27 cellular contexts compared by ENCODE assay signal in genomic region chr1:74847720-74848119, GRCh38.
DNase-seq lines count a peak whose midpoint lies in the region; ATAC-seq and TF ChIP-seq lines count a peak whose summit lies in the region.
"Had no signal": no experiment of that assay in that cellular context is flagged by ENCODE, and none has a peak within 500 bp of the region (broad histone marks: within the 10 kb centered on the region; RNA-seq: fewer than 3 reads in every experiment).

No MANE protein-coding gene starts in this region.

- no peaks in the 10 kb centered on the region for H3K36me3 ChIP-seq in MG63
- H3K36me3 ChIP-seq in fibroblast of lung (ENCODE audit: control insufficient read depth, insufficient read depth, low read length): no peaks in the 10 kb centered on the region
- H3K36me3 ChIP-seq: BE2C had no signal

- CTCF ChIA-PET in GM10248 (lab: Yijun Ruan, JAX): no interaction called here

- H4K20me1 ChIP-seq in fibroblast of lung (ENCODE audit: control insufficient read depth, extremely low read depth, insufficient read depth, low read length): no peaks in the 10 kb centered on the region

- TF ChIP-seq CTCF in fibroblast of lung (conservative IDR thresholded peaks at IDR 0.05 in 1 of 2, IDR thresholded peaks at IDR 0.05 in 1 of 2; ENCODE audit: low read depth in 1 of 2, low read length in 2 of 2): no peak
- TF ChIP-seq CTCF in GM10248 (IDR thresholded peaks at IDR 0.05; ENCODE audit: control extremely low read depth, extremely low read depth, low read depth, missing control alignments): no peak

- no peak overlapping the region for H3K4me2 ChIP-seq in fibroblast of lung (ENCODE audit: extremely low read depth, insufficient read depth, low read length)

- no peak for ATAC-seq in HG03139 (IDR thresholded peaks at IDR 0.05; ENCODE audit: unreplicated experiment)
- ATAC-seq: HCT116, HepG2, K562, Panc1 had no signal

- no peak overlapping the region for H2AFZ ChIP-seq in fibroblast of lung (ENCODE audit: low read length)

- DNase-seq in AG08396 (ENCODE audit: low spot score) (peak; percentile 17), MG63 (peak; percentile 20), astrocyte of the hippocampus (ENCODE audit: low read depth, low spot score) (peak; percentile 6), fibroblast of lung (ENCODE audit: low read depth in 2 of 2) (peak; percentile 10 to 18), GM10248 (ENCODE audit: extremely low spot score) (no peak), dermis blood vessel endothelial cell (no peak), NCI-H2081 (lab: John Stamatoyannopoulos, UW) (no peak)
- DNase-seq: BE2C; CD8-positive, alpha-beta memory T cell; DMS 273 treated with DMSO at 0.1 percent for 48 hours; DND-41; Kasumi-1; NCI-H1105 treated with DMSO at 0.1 percent for 48 hours; NCI-H146; NCI-H2029; NCI-H446 treated with DMSO at 0.1 percent for 48 hours; NCI-H526 treated with DMSO at 0.1 percent for 48 hours; SIG-M5; SW 1271 had no signal

- H3K79me2 ChIP-seq in fibroblast of lung (ENCODE audit: control insufficient read depth, insufficient read depth, low read length): no peaks in the 10 kb centered on the region

- H3K27ac ChIP-seq in fibroblast of lung (ENCODE audit: insufficient read depth, low read length): no peak overlapping the region
- H3K27ac ChIP-seq: 22Rv1, HL-60, SK-N-MC had no signal

- no peak overlapping the region for H3K9ac ChIP-seq in fibroblast of lung (ENCODE audit: insufficient read depth, low read length)

- H3K9me3 ChIP-seq in MG63: peaks cover 4% of the 10 kb centered on the region; the same call in 1 of the 2 replicates
- no peaks in the 10 kb centered on the region for H3K9me3 ChIP-seq in fibroblast of lung (ENCODE audit: control insufficient read depth, insufficient read depth, low read depth, low read length)
- H3K9me3 ChIP-seq: BE2C had no signal

- POLR2A ChIA-PET in GM10248 (lab: Yijun Ruan, JAX): no interaction called here

- no peaks in the 10 kb centered on the region for H3K4me1 ChIP-seq in fibroblast of lung (ENCODE audit: control insufficient read depth, extremely low read depth, insufficient read depth, low read length)
- H3K4me1 ChIP-seq: BE2C had no signal

- H3K27me3 ChIP-seq in MG63 (no peaks in the 10 kb centered on the region), fibroblast of lung (ENCODE audit: control insufficient read depth, insufficient read depth, low read length) (no peaks in the 10 kb centered on the region)
- H3K27me3 ChIP-seq: BE2C had no signal

- H3K4me3 ChIP-seq in MG63 (no peak overlapping the region), fibroblast of lung (replicated peaks in 1 of 4; ENCODE audit: control extremely low read depth in 1 of 4, insufficient read depth in 1 of 4, low read depth in 3 of 4, low read length in 4 of 4) (no peak overlapping the region)
- H3K4me3 ChIP-seq: K562, SK-N-MC had no signal

Comparison
In these comparisons a context has a peak if more than half of its experiments do, and no peak if none do; other contexts are left out.
1. DNase-seq: peak in AG08396 (single experiment), MG63 (single experiment), astrocyte of the hippocampus (single experiment) and fibroblast of lung (2 of 2); none in GM10248 (single experiment), dermis blood vessel endothelial cell (single experiment) and NCI-H2081 (0 of 2).